In genomic region chr22:38715176-38715764, GRCh38 we compare ENCODE assay signal across 10 cellular contexts. TPM values are rescaled to one million over a fixed set of nuclear protein-coding genes. Genes with fewer than 3 reads are reported as not detected.
DNase-seq lines count a peak whose midpoint lies in the region; ATAC-seq and TF ChIP-seq lines count a peak whose summit lies in the region.
"Had no signal": no experiment of that assay in that cellular context is flagged by ENCODE, and none has a peak within 500 bp of the region (broad histone marks: within the 10 kb centered on the region; RNA-seq: fewer than 3 reads in every experiment).

No MANE protein-coding gene starts in this region.

- ATAC-seq in heart left ventricle (peak in 3 of 4 donors; percentile 27 to 41 (median 32)), GM19467 (IDR thresholded peaks at IDR 0.05; ENCODE audit: unreplicated experiment) (no peak)
- ATAC-seq in stimulated activated naive B cell treated with anti-CD40 and anti-IgM and Interleukin-4, amounts not matched to agents 10 μg/mL and 1 μg/mL and 100 μg/mL, for 72 hours (replicated peaks): no peak

- peaks cover 35 to 49% of the 10 kb centered on the region in 2 donors for H3K4me1 Mint-ChIP-seq in stimulated activated naive B cell treated with anti-CD40 and anti-IgM and Interleukin-4, amounts not matched to agents 10 μg/mL and 1 μg/mL and 100 μg/mL, for 72 hours

- peak overlapping the region; percentile 65 for H3K27ac Mint-ChIP-seq in stimulated activated naive B cell treated with anti-CD40 and anti-IgM and Interleukin-4, amounts not matched to agents 10 μg/mL and 1 μg/mL and 100 μg/mL, for 72 hours

- H3K27me3 ChIP-seq in heart left ventricle: no peaks in the 10 kb centered on the region
- H3K27me3 ChIP-seq: cardiac muscle cell, esophagus muscularis mucosa had no signal

- no peak for TF ChIP-seq CTCF in heart left ventricle (IDR thresholded peaks at IDR 0.05)

- H3K9me3 ChIP-seq in heart left ventricle: no peaks in the 10 kb centered on the region
- H3K9me3 ChIP-seq: esophagus muscularis mucosa had no signal

- H3K4me3 ChIP-seq in heart left ventricle: no peak overlapping the region
- H3K4me3 ChIP-seq: cardiac muscle cell, esophagus muscularis mucosa had no signal

- peaks cover 0 to 45% (median 27%) of the 10 kb centered on the region in 12 donors for H3K4me1 ChIP-seq in heart left ventricle

- H3K27ac ChIP-seq in heart left ventricle: no peak overlapping the region
- H3K27ac ChIP-seq: cardiac muscle cell, esophagus muscularis mucosa had no signal

- 74 to 81% (median 77%) methylated on average over 7 to 9 of the region's 9 CpGs for WGBS in heart left ventricle, 4 donors

- peaks cover 18 to 63% of the 10 kb centered on the region in 2 donors for H3K36me3 Mint-ChIP-seq in stimulated activated naive B cell treated with anti-CD40 and anti-IgM and Interleukin-4, amounts not matched to agents 10 μg/mL and 1 μg/mL and 100 μg/mL, for 72 hours

- H3K4me3 Mint-ChIP-seq in stimulated activated naive B cell treated with anti-CD40 and anti-IgM and Interleukin-4, amounts not matched to agents 10 μg/mL and 1 μg/mL and 100 μg/mL, for 72 hours: no peak overlapping the region

- peak; percentile 58 for DNase-seq in activated effector memory CD4-positive, alpha-beta T cell treated with anti-CD3 and anti-CD28 coated beads, Interleukin-2, amount 50 U/mL, for 16 hours
- no peak for DNase-seq in activated effector memory CD4-positive, alpha-beta T cell treated with Interleukin-2 at 50 U/mL for 16 hours
- DNase-seq in NCI-H510A (lab: John Stamatoyannopoulos, UW): peak; percentile 69
- peak in 2 of 5 donors; percentile 26 to 33 for DNase-seq in heart left ventricle
- DNase-seq in stimulated activated naive B cell treated with anti-CD40 and anti-IgM and Interleukin-4, amounts not matched to agents 10 μg/mL and 1 μg/mL and 100 μg/mL, for 72 hours: no peak
- DNase-seq in KBM-7: no peak
- no peak for DNase-seq in SIG-M5 (lab: John Stamatoyannopoulos, UW)

- TF ChIP-seq POLR2A in heart left ventricle (IDR thresholded peaks at IDR 0.05): no peak

- intact Hi-C loops in heart left ventricle (cut with DNase I): loop anchor here in 1 of 10 donors (5.0 kb wide), 1 partner anchor 37 kb away; no protein-coding TSS in a partner anchor

- no peaks in the 10 kb centered on the region for H3K27me3 Mint-ChIP-seq in stimulated activated naive B cell treated with anti-CD40 and anti-IgM and Interleukin-4, amounts not matched to agents 10 μg/mL and 1 μg/mL and 100 μg/mL, for 72 hours

- H3K36me3 ChIP-seq in heart left ventricle: peaks cover 0 to 68% (median 35%) of the 10 kb centered on the region in 9 donors

- in situ Hi-C loops in KBM-7 (cut with MboI; ENCODE audit: low pct_unique_long_range_greater_than_20kb, low sequenced_read_pairs): no loop called here

- no peaks in the 10 kb centered on the region for H3K9me3 Mint-ChIP-seq in stimulated activated naive B cell treated with anti-CD40 and anti-IgM and Interleukin-4, amounts not matched to agents 10 μg/mL and 1 μg/mL and 100 μg/mL, for 72 hours

RNA-seq across cellular contexts. Expression of gene GTPBP1, which starts 9.5 kb away (rescaled TPM):
- total RNA-seq in heart left ventricle: 10 to 100 TPM; 23.7 to 45.3 (median 28.1) TPM
- 10 to 100 TPM; 15.6 to 21.6 TPM for polyA plus RNA-seq in heart left ventricle

RNA-seq across cellular contexts. Expression of gene JOSD1, which starts 14.5 kb away (rescaled TPM):
- total RNA-seq in heart left ventricle: 10 to 100 TPM; 14.7 to 34.0 (median 22.8) TPM
- polyA plus RNA-seq in heart left ventricle: 10 to 100 TPM in 1 of 2 donors, 1 to 10 TPM in 1; 7.8 to 33.9 TPM

RNA-seq across cellular contexts. Expression of gene TOMM22, which starts 33.5 kb away (rescaled TPM):
- total RNA-seq in heart left ventricle: 10 to 100 TPM; 37.1 to 82.1 (median 71.6) TPM
- polyA plus RNA-seq in heart left ventricle: 10 to 100 TPM; 32.3 to 45.6 TPM

RNA-seq across cellular contexts. Expression of gene SUN2, which starts 40.5 kb away (rescaled TPM):
- 100 to 1,000 TPM in 6 of 9 donors, 10 to 100 TPM in 3; 75.2 to 405 (median 125) TPM for total RNA-seq in heart left ventricle
- polyA plus RNA-seq in heart left ventricle: 100 to 1,000 TPM in 1 of 2 donors, 10 to 100 TPM in 1; 41.3 to 203 TPM

RNA-seq across cellular contexts. Expression of gene CBY1, which starts 58.8 kb away (rescaled TPM):
- 10 to 100 TPM; 24.1 to 47.1 (median 37.9) TPM for total RNA-seq in heart left ventricle
- 10 to 100 TPM; 43.7 to 71.7 TPM for polyA plus RNA-seq in heart left ventricle

Comparison
In these comparisons a context has a peak if more than half of its experiments do, and no peak if none do; other contexts are left out.
1. DNase-seq: peak in activated effector memory CD4-positive, alpha-beta T cell treated with anti-CD3 and anti-CD28 coated beads, Interleukin-2, amount 50 U/mL, for 16 hours (single experiment) and NCI-H510A (single experiment); none in activated effector memory CD4-positive, alpha-beta T cell treated with Interleukin-2 at 50 U/mL for 16 hours (single experiment), stimulated activated naive B cell treated with anti-CD40 and anti-IgM and Interleukin-4, amounts not matched to agents 10 μg/mL and 1 μg/mL and 100 μg/mL, for 72 hours (single experiment), KBM-7 (single experiment) and SIG-M5 (single experiment).
2. ATAC-seq: peak in heart left ventricle (3 of 4); none in stimulated activated naive B cell treated with anti-CD40 and anti-IgM and Interleukin-4, amounts not matched to agents 10 μg/mL and 1 μg/mL and 100 μg/mL, for 72 hours (0 of 2) and GM19467 (single experiment).